In the genomic region with DNA sequence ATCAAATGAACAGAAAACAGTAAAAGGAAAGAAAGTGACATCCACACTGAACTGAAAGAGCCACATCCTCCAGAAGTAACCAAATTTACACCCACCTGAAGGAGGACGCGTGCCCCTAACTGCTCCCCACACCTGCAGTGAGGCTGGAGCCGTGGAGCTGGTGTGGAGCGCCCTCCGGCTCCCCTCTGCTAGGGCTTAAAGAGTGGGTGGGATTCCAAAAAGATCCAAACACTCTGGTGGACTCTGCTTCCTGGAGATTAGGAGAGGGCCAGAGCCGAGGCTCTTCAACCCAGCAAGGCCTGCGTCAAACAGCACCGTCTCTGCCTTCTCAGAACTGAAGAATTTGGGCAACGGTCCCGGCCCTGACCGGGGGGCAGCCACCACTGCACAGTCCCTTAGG, we compare ENCODE assay signal across 28 cellular contexts.
"Had no signal": no experiment of that assay in that cellular context is flagged by ENCODE, and none has a peak within 500 bp of the region (broad histone marks: within the 10 kb centered on the region; RNA-seq: fewer than 3 reads in every experiment).

No MANE protein-coding gene starts in this region.

- H3K4me1 ChIP-seq: colonic mucosa, gastrocnemius medialis, lower lobe of right lung had no signal

- H3K27me3 ChIP-seq: colonic mucosa, esophagus squamous epithelium, gastrocnemius medialis, heart right ventricle had no signal

- H3K27ac ChIP-seq: colonic mucosa, epithelial cell of prostate, gastrocnemius medialis, heart right ventricle, left ventricle myocardium inferior, lower lobe of right lung had no signal

- DNase-seq: colonic mucosa; cortex of kidney; effector CD8-positive, alpha-beta T cell; effector memory CD8-positive, alpha-beta T cell; endodermal cell; erythroblast; esophagus squamous epithelium; foreskin fibroblast; foreskin melanocyte; gastrocnemius medialis; glutamatergic neuron; head of caudate nucleus; heart right ventricle; hippocampal formation; kidney glomerular epithelial cell; left colon; left ventricle myocardium inferior; lower lobe of right lung; mesenchymal stem cell; naive B cell; naive thymus-derived CD8-positive, alpha-beta T cell had no signal

- H3K4me3 ChIP-seq: colonic mucosa, esophagus squamous epithelium, gastrocnemius medialis, heart right ventricle, left ventricle myocardium inferior, lower lobe of right lung, mucosa of descending colon had no signal

- H3K36me3 ChIP-seq: colonic mucosa, esophagus squamous epithelium had no signal

- FAIRE-seq: endometrium, islet of Langerhans, keratinocyte had no signal

- ATAC-seq: effector memory CD8-positive, alpha-beta T cell; esophagus mucosa; gastrocnemius medialis; heart right ventricle; left colon; left lobe of liver; lower lobe of right lung; mucosa of descending colon; naive thymus-derived CD8-positive, alpha-beta T cell had no signal

- H3K9me3 ChIP-seq: colonic mucosa, esophagus squamous epithelium, gastrocnemius medialis, heart right ventricle, left ventricle myocardium inferior, lower lobe of right lung, mucosa of descending colon had no signal
